Comparison of ENCODE assay signal across 10 cellular contexts in genomic region chr1:19505694-19506457, GRCh38. TPM values are rescaled to one million over a fixed set of nuclear protein-coding genes. Genes with fewer than 3 reads are reported as not detected.
DNase-seq lines count a peak whose midpoint lies in the region; ATAC-seq and TF ChIP-seq lines count a peak whose summit lies in the region.
"Had no signal": no experiment of that assay in that cellular context is flagged by ENCODE, and none has a peak within 500 bp of the region (broad histone marks: within the 10 kb centered on the region; RNA-seq: fewer than 3 reads in every experiment).

No MANE protein-coding gene starts in this region.

- peak overlapping the region in 1 of 3 donors; percentile 43 for H3K9ac ChIP-seq in skeletal muscle tissue (ENCODE audit: low read depth in 1 of 3, low read length in 3 of 3)

- H4K20me1 ChIP-seq in GM23338 (replicated peaks; ENCODE audit: insufficient read depth): no peaks in the 10 kb centered on the region

- no peaks in the 10 kb centered on the region for H3K9me3 Mint-ChIP-seq in GM23338
- H3K9me3 Mint-ChIP-seq in CD8-positive, alpha-beta T cell: no peaks in the 10 kb centered on the region

- H3K27ac ChIP-seq in heart right ventricle (peak overlapping the region; percentile 62 to 91 (median 84)), skeletal muscle tissue (ENCODE audit: low read depth, low read length) (peak overlapping the region; percentile 76), GM23338 (ENCODE audit: low read depth) (no peak overlapping the region)
- H3K27ac ChIP-seq in CD8-positive, alpha-beta T cell (ENCODE audit: low read depth, low read length): no peak overlapping the region

- no peak overlapping the region for H2AFZ ChIP-seq in GM23338

- no peaks in the 10 kb centered on the region for H3K79me2 ChIP-seq in GM23338 (replicated peaks; ENCODE audit: insufficient read depth)

- POLR2A ChIA-PET in CD8-positive, alpha-beta T cell (lab: Charles Lee): no interaction called here

- H3K4me3 Mint-ChIP-seq in GM23338: no peak overlapping the region
- H3K4me3 Mint-ChIP-seq in CD8-positive, alpha-beta T cell: no peak overlapping the region

- peaks cover 2% of the 10 kb centered on the region for H3K27me3 Mint-ChIP-seq in GM23338 (ENCODE audit: insufficient read depth, low read depth, poor library complexity)
- no peaks in the 10 kb centered on the region for H3K27me3 Mint-ChIP-seq in CD8-positive, alpha-beta T cell (ENCODE audit: low read depth)

- no peak overlapping the region for H3K4me2 ChIP-seq in GM23338

- H3K36me3 ChIP-seq in heart right ventricle (no peaks in the 10 kb centered on the region), skeletal muscle tissue (ENCODE audit: control insufficient read depth in 3 of 3, insufficient read depth in 3 of 3, low read length in 3 of 3) (no peaks in the 10 kb centered on the region), GM23338 (ENCODE audit: insufficient read depth) (no peaks in the 10 kb centered on the region)
- H3K36me3 ChIP-seq in CD8-positive, alpha-beta T cell (ENCODE audit: insufficient read depth, low read length): no peaks in the 10 kb centered on the region

- no peak overlapping the region for H3K27ac Mint-ChIP-seq in GM23338
- H3K27ac Mint-ChIP-seq in CD8-positive, alpha-beta T cell: no peak overlapping the region

- TF ChIP-seq CTCF in GM10266 (IDR thresholded peaks at IDR 0.05; ENCODE audit: control insufficient read depth, insufficient read depth, low read depth, missing control alignments) (no peak), heart right ventricle (IDR thresholded peaks at IDR 0.05) (no peak), GM23338 (conservative IDR thresholded peaks at IDR 0.05; ENCODE audit: low read depth in 2 of 2) (no peak)
- no peak for TF ChIP-seq CTCF in CD8-positive, alpha-beta T cell (IDR thresholded peaks at IDR 0.05)

- peak; percentile 35 for DNase-seq in GM10266 (ENCODE audit: extremely low spot score)
- peak; percentile 99 for DNase-seq in SKM-1 (lab: John Stamatoyannopoulos, UW; ENCODE audit: unreplicated experiment)
- peak; percentile 47 to 48 for DNase-seq in heart right ventricle
- DNase-seq in GM23338 (ENCODE audit: low spot score): no peak
- DNase-seq in CD8-positive, alpha-beta T cell: no peak
- DNase-seq: NCI-H524 treated with DMSO at 0.1 percent for 48 hours had no signal

- intact Hi-C loops in heart right ventricle (cut with DNase I): loop anchor here in 2 of 10 donors (1.0 to 5.0 kb wide), 3 partner anchors 57 to 136 kb away; partner anchors contain the start of gene NBL1 (in 1 of the 2)
- intact Hi-C loops in CD8-positive, alpha-beta T cell (cut with DNase I, micrococcal nuclease): no loop called here

- H3K9me3 ChIP-seq in heart right ventricle: no peaks in the 10 kb centered on the region
- no peaks in the 10 kb centered on the region for H3K9me3 ChIP-seq in skeletal muscle tissue (ENCODE audit: control insufficient read depth in 3 of 3, low read length in 3 of 3)
- H3K9me3 ChIP-seq in CD8-positive, alpha-beta T cell (ENCODE audit: low read length): no peaks in the 10 kb centered on the region
- H3K9me3 ChIP-seq: body of pancreas had no signal

- H3K4me3 ChIP-seq in heart right ventricle (peak overlapping the region in 3 of 10 donors; percentile 2 to 16 (median 2)), skeletal muscle tissue (ENCODE audit: low read length in 3 of 3) (peak overlapping the region in 2 of 3 donors; percentile 15 to 35), GM23338 (no peak overlapping the region)
- no peak overlapping the region for H3K4me3 ChIP-seq in CD8-positive, alpha-beta T cell (ENCODE audit: low read depth, low read length)
- H3K4me3 ChIP-seq: body of pancreas had no signal

- H3K4me1 ChIP-seq in heart right ventricle: peaks cover 9 to 71% (median 45%) of the 10 kb centered on the region in 9 donors
- peaks cover 9 to 28% (median 19%) of the 10 kb centered on the region in 3 donors for H3K4me1 ChIP-seq in skeletal muscle tissue (ENCODE audit: control insufficient read depth in 3 of 3, insufficient read depth in 3 of 3, low read length in 3 of 3)
- H3K4me1 ChIP-seq in GM23338 (ENCODE audit: insufficient read depth): no peaks in the 10 kb centered on the region
- H3K4me1 ChIP-seq in CD8-positive, alpha-beta T cell (ENCODE audit: insufficient read depth, low read length): peaks cover 9% of the 10 kb centered on the region

- ATAC-seq in heart right ventricle: peak; percentile 25 to 56 (median 35)
- ATAC-seq in HG02840 (IDR thresholded peaks at IDR 0.05; ENCODE audit: low FRiP score, unreplicated experiment): no peak
- ATAC-seq in GM23338: no peak
- no peak for ATAC-seq in CD8-positive, alpha-beta T cell
- no peak for ATAC-seq in HG03565 (IDR thresholded peaks at IDR 0.05; ENCODE audit: unreplicated experiment)

- H3K27me3 ChIP-seq in heart right ventricle: no peaks in the 10 kb centered on the region
- no peaks in the 10 kb centered on the region for H3K27me3 ChIP-seq in skeletal muscle tissue (ENCODE audit: control insufficient read depth in 3 of 3, insufficient read depth in 3 of 3, low read length in 3 of 3)
- H3K27me3 ChIP-seq in GM23338 (ENCODE audit: insufficient read depth): no peaks in the 10 kb centered on the region
- H3K27me3 ChIP-seq in CD8-positive, alpha-beta T cell (ENCODE audit: insufficient read depth, low read length): no peaks in the 10 kb centered on the region
- H3K27me3 ChIP-seq: body of pancreas had no signal

- H3K4me1 Mint-ChIP-seq in GM23338: peaks cover 4% of the 10 kb centered on the region; the same call in 1 of the 3 replicates
- peaks cover 12% of the 10 kb centered on the region for H3K4me1 Mint-ChIP-seq in CD8-positive, alpha-beta T cell (ENCODE audit: low read depth)

- no peaks in the 10 kb centered on the region for H3F3A ChIP-seq in GM23338 (replicated peaks; ENCODE audit: low read depth)

- H3K9me2 ChIP-seq in GM23338 (ENCODE audit: insufficient read depth): no peaks in the 10 kb centered on the region

- no peaks in the 10 kb centered on the region for H3K36me3 Mint-ChIP-seq in GM23338 (ENCODE audit: low read depth)
- H3K36me3 Mint-ChIP-seq in CD8-positive, alpha-beta T cell: no peaks in the 10 kb centered on the region

- WGBS in heart right ventricle, 2 donors: 56 to 57% methylated on average over 11 of the region's 11 CpGs

- CTCF ChIA-PET in CD8-positive, alpha-beta T cell (lab: Charles Lee): interaction anchor here (0.9 kb wide), 1 partner anchor 148 kb away, joined by 3 read pairs; no protein-coding TSS in a partner anchor

TF ChIP-seq in GM23338, 12 proteins besides CTCF, POLR2A, EP300 and RAD21:
- TF ChIP-seq EZH2 (IDR thresholded peaks at IDR 0.05; ENCODE audit: low read depth, unreplicated experiment): no peak
- TF ChIP-seq ZNF114 (CRISPR knock-in tag; IDR thresholded peaks at IDR 0.05): no peak

RNA-seq across cellular contexts. Expression of gene CAPZB, which starts 20.5 kb away (rescaled TPM):
- total RNA-seq in heart right ventricle (100 to 1,000 TPM; 207 to 307 (median 228) TPM), skeletal muscle tissue (67.3 TPM)
- polyA plus RNA-seq in heart right ventricle (100 to 1,000 TPM; 158 to 236 TPM), GM23338 (2016; fragmentation: Nextera tagmentation; extraction: Ambion mirVana) (320 and 348 TPM in 2 replicates)
- total RNA-seq in GM23338 (2014; rRNA removed; shearing (Covaris generic)): 183 and 195 TPM in 2 replicates
- 100 to 1,000 TPM; 145 to 151 TPM for total RNA-seq in CD8-positive, alpha-beta T cell

Comparison
In these comparisons a context has a peak if more than half of its experiments do, and no peak if none do; other contexts are left out.
1. DNase-seq: peak in GM10266 (single experiment), SKM-1 (single experiment) and heart right ventricle (2 of 2); none in GM23338 (single experiment) and CD8-positive, alpha-beta T cell (0 of 7).
2. ATAC-seq: peak in heart right ventricle (8 of 8); none in HG02840 (single experiment), GM23338 (single experiment), CD8-positive, alpha-beta T cell (single experiment) and HG03565 (single experiment).
3. H3K27ac ChIP-seq: peak in heart right ventricle (10 of 10) and skeletal muscle tissue (single experiment); none in GM23338 (single experiment) and CD8-positive, alpha-beta T cell (single experiment).
4. H3K4me3 ChIP-seq: peak in skeletal muscle tissue (2 of 3); none in GM23338 (single experiment) and CD8-positive, alpha-beta T cell (single experiment).